ENCODE assay signal across 7 cellular contexts in genomic region chr6:10051283-10051682, GRCh38.
"Had no signal": no experiment of that assay in that cellular context is flagged by ENCODE, and none has a peak within 500 bp of the region (broad histone marks: within the 10 kb centered on the region; RNA-seq: fewer than 3 reads in every experiment).

No MANE protein-coding gene starts in this region.

- H3K36me3 Mint-ChIP-seq: IgD-negative memory B cell had no signal

- H3K27ac ChIP-seq: HL-60, KMS-11 had no signal

- H3K27me3 Mint-ChIP-seq: IgD-negative memory B cell had no signal

- DNase-seq: IMR-90, KBM-7, KG1 had no signal

- H3K4me3 ChIP-seq: K562 had no signal

- H3K27ac Mint-ChIP-seq: IgD-negative memory B cell had no signal

- H3K4me3 Mint-ChIP-seq: IgD-negative memory B cell had no signal
